In the genomic region with DNA sequence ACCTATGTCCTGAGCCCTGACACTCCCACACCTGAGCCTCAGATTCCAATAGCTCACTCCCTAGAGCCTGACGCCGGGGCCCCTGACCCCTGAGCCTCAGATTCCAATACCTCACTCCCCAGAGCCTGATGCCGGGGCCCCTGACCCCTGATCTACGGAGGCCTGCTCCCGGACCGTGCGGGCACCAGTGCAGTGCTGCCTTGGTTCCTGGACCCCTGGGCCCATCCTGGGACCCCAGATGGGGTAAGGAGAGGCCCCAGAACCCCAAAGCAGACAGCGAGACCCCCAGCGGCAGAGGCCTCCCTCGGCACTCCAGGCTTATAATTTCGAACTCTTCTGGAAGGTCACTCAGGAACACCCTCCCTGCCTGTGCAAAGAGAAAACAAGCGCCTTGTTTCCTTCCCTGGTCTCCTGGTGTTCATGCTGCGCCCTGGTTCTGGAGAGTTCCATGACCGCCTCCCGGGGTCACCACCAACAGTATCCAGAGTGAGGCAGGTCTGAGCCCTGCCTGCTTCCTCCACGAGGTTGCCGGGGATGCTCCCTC, we compare ENCODE assay signal across 14 cellular contexts. TPM values are rescaled to one million over a fixed set of nuclear protein-coding genes. Genes with fewer than 3 reads are reported as not detected.
A peak's percentile ranks its signal among the peaks of the same experiment; 100 is the strongest.
DNase-seq lines count a peak whose midpoint lies in the region; ATAC-seq, FAIRE-seq and TF ChIP-seq lines count a peak whose summit lies in the region.
"Had no signal": no experiment of that assay in that cellular context is flagged by ENCODE, and none has a peak within 500 bp of the region (broad histone marks: within the 10 kb centered on the region; RNA-seq: fewer than 3 reads in every experiment).

No MANE protein-coding gene starts in this region.

- intact Hi-C loops in stomach (cut with DNase I; ENCODE audit: low total_unique reads): loop anchor here (10.0 kb wide), 1 partner anchor 56 kb away; a partner anchor contains a TSS

- H3K4me1 ChIP-seq in foreskin keratinocyte (peaks cover 3% of the 10 kb centered on the region), stomach (peaks cover 14 to 29% (median 27%) of the 10 kb centered on the region in 4 donors)
- H3K4me1 ChIP-seq: psoas muscle had no signal

- H3K27me3 ChIP-seq in foreskin keratinocyte (no peaks in the 10 kb centered on the region), stomach (no peaks in the 10 kb centered on the region)
- H3K27me3 ChIP-seq: neutrophil had no signal

- H3K36me3 ChIP-seq in stomach: peaks cover 0 to 26% (median 10%) of the 10 kb centered on the region in 4 donors
- H3K36me3 ChIP-seq: neutrophil had no signal

- TF ChIP-seq EP300 in stomach (IDR thresholded peaks at IDR 0.05): no peak

- 56 to 71% (median 64%) methylated on average over 17 of the region's 17 CpGs for WGBS in stomach, 5 donors

- no peak for TF ChIP-seq CTCF in RWPE1 (conservative IDR thresholded peaks at IDR 0.05; ENCODE audit: low read depth)
- no peak for TF ChIP-seq CTCF in foreskin keratinocyte (conservative IDR thresholded peaks at IDR 0.05)
- TF ChIP-seq CTCF in stomach (IDR thresholded peaks at IDR 0.05): no peak

- CTCF ChIA-PET in RWPE1 (lab: Yijun Ruan, JAX): interaction anchor here (0.6 to 1.6 kb wide), 9 partner anchors 8 to 698 kb away, joined by 3 to 14 read pairs (median 4); a partner anchor contains a TSS

- DNase-seq in GM12891 (ENCODE audit: insufficient read length, low spot score): peak; percentile 12
- DNase-seq in RWPE1 (ENCODE audit: low spot score): peak; percentile 15
- no peak for DNase-seq in foreskin keratinocyte
- DNase-seq in stomach: no peak
- no peak for DNase-seq in HTR-8/SVneo (ENCODE audit: insufficient read length, low spot score)
- DNase-seq in islet precursor cell: no peak
- no peak for DNase-seq in DMS53 treated with DMSO at 0.1 percent for 48 hours (lab: John Stamatoyannopoulos, UW; ENCODE audit: unreplicated experiment)
- DNase-seq: NCI-H1105; NCI-H2081; stimulated activated CD8-positive, alpha-beta memory T cell treated with anti-CD3 and anti-CD28 coated beads, Interleukin-4, amount 100 ng/mL, for 48 hours had no signal

- H3K27ac ChIP-seq in RWPE1: peak overlapping the region; percentile 88
- no peak overlapping the region for H3K27ac ChIP-seq in foreskin keratinocyte
- peak overlapping the region in 3 of 5 donors; percentile 35 to 78 (median 38) for H3K27ac ChIP-seq in stomach
- H3K27ac ChIP-seq: HL-60, psoas muscle had no signal

- no peaks in the 10 kb centered on the region for H3K9me3 ChIP-seq in stomach
- H3K9me3 ChIP-seq: neutrophil, psoas muscle had no signal

- no peak overlapping the region for H3K4me3 ChIP-seq in stomach
- H3K4me3 ChIP-seq: GM12878, psoas muscle had no signal

- TF ChIP-seq POLR2A in GM12891 (IDR thresholded peaks at IDR 0.05; ENCODE audit: low read depth, low read length): no peak
- no peak for TF ChIP-seq POLR2A in stomach (IDR thresholded peaks at IDR 0.05)

- FAIRE-seq in GM12891 (lab: Jason Lieb, UNC) (no peak), HTR-8/SVneo (lab: Jason Lieb, UNC) (no peak)
- FAIRE-seq: GM12878 had no signal

- POLR2A ChIA-PET in RWPE1 (lab: Yijun Ruan, JAX; ENCODE audit: low non-redundant PET): no interaction called here

- peak; percentile 5 for ATAC-seq in foreskin keratinocyte

TF ChIP-seq in GM12891, 5 proteins besides CTCF, POLR2A, EP300 and RAD21:
- TF ChIP-seq POU2F2 (IDR thresholded peaks at IDR 0.05; ENCODE audit: low read depth, low read length): no peak
- no peak for TF ChIP-seq SPI1 (IDR thresholded peaks at IDR 0.05; ENCODE audit: low read depth, low read length)
- TF ChIP-seq POLR2AphosphoS5 (IDR thresholded peaks at IDR 0.05; ENCODE audit: low read depth, low read length): no peak
- TF ChIP-seq TAF1 (IDR thresholded peaks at IDR 0.05; ENCODE audit: low read depth, low read length): no peak
- TF ChIP-seq PAX5 (IDR thresholded peaks at IDR 0.05; ENCODE audit: insufficient read depth, low read length, severe bottlenecking): no peak

RNA-seq across cellular contexts. Expression of a gene that starts 7.5 kb away (rescaled TPM):
- polyA plus RNA-seq in GM12891 (2012; ENCODE audit: low read depth, missing spikeins): 0.08 TPM
- total RNA-seq in foreskin keratinocyte (0.03 and 0.04 TPM in 2 replicates), stomach (10 to 100 TPM in 3 of 5 donors, 1 to 10 TPM in 1, under 1 TPM in 1; 0.58 to 29.9 (median 17.5) TPM)
- polyA plus RNA-seq in foreskin keratinocyte (0.04 TPM in 1 of 2 replicates, not detected in the other), stomach (1 to 10 TPM; 2.6 to 5.7 (median 3.2) TPM)

RNA-seq across cellular contexts. Expression of a gene that starts 56.1 kb away (rescaled TPM):
- not detected for polyA plus RNA-seq in GM12891 (2012; ENCODE audit: low read depth, missing spikeins)
- total RNA-seq in foreskin keratinocyte: not detected in 2 replicates
- not detected in 2 replicates for polyA plus RNA-seq in foreskin keratinocyte
- total RNA-seq in stomach: 10 to 100 TPM in 4 of 5 donors, 1 to 10 TPM in 1; 9.9 to 48.8 (median 29.0) TPM
- 10 to 100 TPM; 17.0 to 22.6 (median 18.2) TPM for polyA plus RNA-seq in stomach
- total RNA-seq: GM12878 had no signal

Comparison
In these comparisons a context has a peak if more than half of its experiments do, and no peak if none do; other contexts are left out.
1. DNase-seq: peak in GM12891 (single experiment) and RWPE1 (single experiment); none in foreskin keratinocyte (0 of 2), stomach (single experiment), HTR-8/SVneo (single experiment), islet precursor cell (single experiment) and DMS53 treated with DMSO at 0.1 percent for 48 hours (single experiment).
2. RNA of a gene that starts 56.1 kb away (total RNA-seq): 9.9 to 48.8 TPM in stomach; not detected in foreskin keratinocyte; every median in the first group is over 10 times any median in the second.